8 cellular contexts compared by ENCODE assay signal in genomic region chr5:140647042-140647341, GRCh38. TPM values are rescaled to one million over a fixed set of nuclear protein-coding genes. Genes with fewer than 3 reads are reported as not detected.
A peak's percentile ranks its signal among the peaks of the same experiment; 100 is the strongest.
DNase-seq lines count a peak whose midpoint lies in the region; ATAC-seq and TF ChIP-seq lines count a peak whose summit lies in the region.

No MANE protein-coding gene starts in this region.

- H3K27ac Mint-ChIP-seq in activated naive CD4-positive, alpha-beta T cell treated with anti-CD3 and anti-CD28 coated beads for 36 hours, result peak overlapping the region; percentile 99

- H3K4me1 ChIP-seq in adipocyte (ENCODE audit: control insufficient read depth, insufficient read depth, low read length) (peaks cover 24% of the 10 kb centered on the region), transverse colon (peaks cover 18 to 27% (median 21%) of the 10 kb centered on the region in 4 donors)

- peaks cover 52% of the 10 kb centered on the region for H3K36me3 ChIP-seq in adipocyte (ENCODE audit: control insufficient read depth, insufficient read depth, low read length, severe bottlenecking)
- H3K36me3 ChIP-seq in transverse colon, result peaks cover 0 to 16% (median 5%) of the 10 kb centered on the region in 4 donors

- ATAC-seq in HG03045 (IDR thresholded peaks at IDR 0.05; ENCODE audit: unreplicated experiment), result no peak

- no peaks in the 10 kb centered on the region for H3K27me3 Mint-ChIP-seq in activated naive CD4-positive, alpha-beta T cell treated with anti-CD3 and anti-CD28 coated beads for 36 hours (ENCODE audit: low read depth)

- CTCF ChIA-PET in activated naive CD4-positive, alpha-beta T cell treated with anti-CD3 and anti-CD28 coated beads for 36 hours (lab: Charles Lee), result interaction anchor here (0.7 to 2.7 kb wide), 5 partner anchors 8 to 294 kb away, joined by 3 to 19 read pairs (median 4); partner anchors contain the start of genes HARS1 and HARS2

- peaks cover 40% of the 10 kb centered on the region for H3K4me1 Mint-ChIP-seq in activated naive CD4-positive, alpha-beta T cell treated with anti-CD3 and anti-CD28 coated beads for 36 hours (ENCODE audit: low read depth)

- no peak for TF ChIP-seq EP300 in transverse colon (IDR thresholded peaks at IDR 0.05; ENCODE audit: low read depth)

- no peaks in the 10 kb centered on the region for H3K9me3 Mint-ChIP-seq in activated naive CD4-positive, alpha-beta T cell treated with anti-CD3 and anti-CD28 coated beads for 36 hours

- in situ Hi-C loops in transverse colon (cut with MboI; ENCODE audit: low pct_ligation_motif_present in 1 of 4, low pct_unique_long_range_greater_than_20kb in 1 of 4, low sequenced_read_pairs in 3 of 4), result no loop called here

- no peaks in the 10 kb centered on the region for H3K9me3 ChIP-seq in adipocyte (ENCODE audit: control insufficient read depth, low read length)
- no peaks in the 10 kb centered on the region for H3K9me3 ChIP-seq in transverse colon

- intact Hi-C loops in activated naive CD4-positive, alpha-beta T cell treated with anti-CD3 and anti-CD28 coated beads for 36 hours (cut with micrococcal nuclease), result loop anchor here (1.0 to 5.0 kb wide), 8 partner anchors 8 to 970 kb away; partner anchors contain the start of genes ANKHD1, APBB3, DIAPH1 and HARS1
- intact Hi-C loops in transverse colon (cut with DNase I; ENCODE audit: low total_unique reads), result no loop called here

- H3K27me3 ChIP-seq in adipocyte (replicated peaks; ENCODE audit: control insufficient read depth, insufficient read depth, low read length), result no peaks in the 10 kb centered on the region
- H3K27me3 ChIP-seq in layer of hippocampus (ENCODE audit: control insufficient read depth, insufficient read depth, low read length), result no peaks in the 10 kb centered on the region
- no peaks in the 10 kb centered on the region for H3K27me3 ChIP-seq in transverse colon

- WGBS in transverse colon (ENCODE audit: low coverage in 1 of 2), 2 donors, result 0% methylated on average over 4 to 19 of the region's 19 CpGs

- H3K9ac ChIP-seq in adipocyte (ENCODE audit: low read length), result peak overlapping the region; percentile 92

- peak overlapping the region; percentile 63 for H3K27ac ChIP-seq in layer of hippocampus (ENCODE audit: low read depth, low read length)
- H3K27ac ChIP-seq in transverse colon, result peak overlapping the region; percentile 88 to 95 (median 90)

- H3K36me3 Mint-ChIP-seq in activated naive CD4-positive, alpha-beta T cell treated with anti-CD3 and anti-CD28 coated beads for 36 hours (ENCODE audit: low read depth), result peaks cover 33% of the 10 kb centered on the region

- H3K4me3 ChIP-seq in adipocyte (ENCODE audit: low read length) (peak overlapping the region; percentile 89), transverse colon (peak overlapping the region; percentile 77 to 98 (median 88))

- peak overlapping the region; percentile 100 for H3K4me3 Mint-ChIP-seq in activated naive CD4-positive, alpha-beta T cell treated with anti-CD3 and anti-CD28 coated beads for 36 hours

- TF ChIP-seq CTCF in transverse colon (IDR thresholded peaks at IDR 0.05), result no peak

- no peak for TF ChIP-seq POLR2A in transverse colon (IDR thresholded peaks at IDR 0.05)

- DNase-seq in activated naive CD4-positive, alpha-beta T cell treated with anti-CD3 and anti-CD28 coated beads for 36 hours, result no peak
- DNase-seq in activated naive CD4-positive, alpha-beta T cell (lab: John Stamatoyannopoulos, UW), result no peak
- no peak for DNase-seq in adipocyte (ENCODE audit: low read depth)
- DNase-seq in transverse colon, result no peak
- DNase-seq in SKM-1 (lab: John Stamatoyannopoulos, UW; ENCODE audit: unreplicated experiment), result no peak
- DNase-seq in DMS153 treated with DMSO at 0.1 percent for 48 hours (lab: John Stamatoyannopoulos, UW; ENCODE audit: unreplicated experiment), result no peak

RNA-seq across cellular contexts. Expression of gene NDUFA2, which starts 0.4 kb away (rescaled TPM):
- 10 to 100 TPM; 71.4 to 76.4 TPM for total RNA-seq in activated naive CD4-positive, alpha-beta T cell treated with anti-CD3 and anti-CD28 coated beads for 36 hours
- total RNA-seq in transverse colon, result 100 to 1,000 TPM in 2 of 4 donors, 10 to 100 TPM in 2; 70.8 to 586 (median 90.7) TPM

RNA-seq across cellular contexts. Expression of gene IK, which starts 0.6 kb away (rescaled TPM):
- 10 to 100 TPM; 82.9 to 93.1 TPM for total RNA-seq in activated naive CD4-positive, alpha-beta T cell treated with anti-CD3 and anti-CD28 coated beads for 36 hours
- total RNA-seq in transverse colon, result 100 to 1,000 TPM in 2 of 4 donors, 10 to 100 TPM in 2; 70.8 to 147 (median 100) TPM

RNA-seq across cellular contexts. Expression of gene TMCO6, which starts 7.7 kb away (rescaled TPM):
- total RNA-seq in activated naive CD4-positive, alpha-beta T cell treated with anti-CD3 and anti-CD28 coated beads for 36 hours, result 10 to 100 TPM; 29.0 to 29.5 TPM
- 10 to 100 TPM in 3 of 4 donors, under 1 TPM in 1; 0.75 to 99.2 (median 40.2) TPM for total RNA-seq in transverse colon

RNA-seq across cellular contexts. Expression of gene CD14, which starts 14.0 kb away (rescaled TPM):
- total RNA-seq in activated naive CD4-positive, alpha-beta T cell treated with anti-CD3 and anti-CD28 coated beads for 36 hours, result under 1 TPM; 0.14 to 0.20 TPM
- total RNA-seq in transverse colon, result 10 to 100 TPM in 3 of 4 donors, 1 to 10 TPM in 1; 3.6 to 92.4 (median 45.6) TPM

RNA-seq across cellular contexts. Expression of gene WDR55, which starts 17.7 kb away (rescaled TPM):
- total RNA-seq in activated naive CD4-positive, alpha-beta T cell treated with anti-CD3 and anti-CD28 coated beads for 36 hours, result 10 to 100 TPM; 18.9 to 19.8 TPM
- 10 to 100 TPM; 33.3 to 76.6 (median 36.1) TPM for total RNA-seq in transverse colon
